ENCODE assay signal across 28 cellular contexts in genomic region chr3:8186213-8186612, GRCh38.
"Had no signal": no experiment of that assay in that cellular context is flagged by ENCODE, and none has a peak within 500 bp of the region (broad histone marks: within the 10 kb centered on the region; RNA-seq: fewer than 3 reads in every experiment).

No MANE protein-coding gene starts in this region.

- H3K4me1 ChIP-seq: left lung, lower lobe of right lung, right atrium auricular region, tibial nerve, uterus had no signal

- H3K4me2 ChIP-seq: smooth muscle cell had no signal

- DNase-seq: hippocampal formation; immature natural killer cell; kidney; left colon; left lung; lower lobe of right lung; mammary epithelial cell; mesenchymal stem cell; naive B cell; natural killer cell; ovary; right lobe of liver; stimulated activated CD4-positive, alpha-beta T cell treated with anti-CD3 and anti-CD28 coated beads, Interleukin-1b, Interleukin-23, amount 100 ng/mL, for 48 hours; stimulated activated CD4-positive, alpha-beta T cell treated with anti-CD3 and anti-CD28 coated beads, Interleukin-2, amount 100 ng/mL, for 48 hours; stimulated activated CD4-positive, alpha-beta T cell treated with anti-CD3 and anti-CD28 coated beads, Interleukin-4, amount 100 ng/mL, for 4 hours; stimulated activated CD8-positive, alpha-beta memory T cell treated with anti-CD3 and anti-CD28 coated beads, Interleukin-4, amount 100 ng/mL, for 48 hours; stimulated activated naive CD4-positive, alpha-beta T cell treated with Interleukin-2 at 50 U/mL for 16 hours; stimulated activated naive CD8-positive, alpha-beta T cell treated with anti-CD3 and anti-CD28 coated beads, Interleukin-15, amount 100 ng/mL, for 72 hours; substantia nigra; uterus had no signal

- H3K36me3 Mint-ChIP-seq: immature natural killer cell, natural killer cell had no signal

- H3K9me3 ChIP-seq: lower lobe of right lung, ovary, right atrium auricular region, right lobe of liver, uterus had no signal

- H3K27ac ChIP-seq: left lung, lower lobe of right lung, ovary, right atrium auricular region, right lobe of liver, tibial nerve, uterus had no signal

- ATAC-seq: left colon; left lung; lower lobe of right lung; natural killer cell; right lobe of liver; stimulated activated memory B cell treated with anti-CD40 and anti-IgM and Interleukin-4, amounts not matched to agents 10 μg/mL and 1 μg/mL and 100 μg/mL, for 72 hours; stimulated activated naive CD8-positive, alpha-beta T cell treated with anti-CD3 and anti-CD28 coated beads, Interleukin-15, amount 100 ng/mL, for 72 hours had no signal

- H3K36me3 ChIP-seq: left lung, lower lobe of right lung, ovary, right atrium auricular region, right lobe of liver, tibial nerve, uterus had no signal

- H3K4me3 ChIP-seq: left lung, lower lobe of right lung, ovary, right atrium auricular region, right lobe of liver, smooth muscle cell, tibial nerve, uterus had no signal

- H3K9me3 Mint-ChIP-seq: type B pancreatic cell had no signal

- H3K27me3 ChIP-seq: left lung, ovary, right atrium auricular region, right lobe of liver, tibial nerve, uterus had no signal

- H3K27ac Mint-ChIP-seq: immature natural killer cell; mesothelial cell of epicardium; natural killer cell; progenitor cell of endocrine pancreas; stimulated activated memory B cell treated with anti-CD40 and anti-IgM and Interleukin-4, amounts not matched to agents 10 μg/mL and 1 μg/mL and 100 μg/mL, for 72 hours; stimulated activated naive CD8-positive, alpha-beta T cell treated with anti-CD3 and anti-CD28 coated beads, Interleukin-15, amount 100 ng/mL, for 72 hours; type B pancreatic cell had no signal

- H3K4me3 Mint-ChIP-seq: immature natural killer cell; mesothelial cell of epicardium; naive B cell; natural killer cell; stimulated activated memory B cell treated with anti-CD40 and anti-IgM and Interleukin-4, amounts not matched to agents 10 μg/mL and 1 μg/mL and 100 μg/mL, for 72 hours; stimulated activated naive CD8-positive, alpha-beta T cell treated with anti-CD3 and anti-CD28 coated beads, Interleukin-15, amount 100 ng/mL, for 72 hours; type B pancreatic cell had no signal

- H3K27me3 Mint-ChIP-seq: naive B cell; stimulated activated memory B cell treated with anti-CD40 and anti-IgM and Interleukin-4, amounts not matched to agents 10 μg/mL and 1 μg/mL and 100 μg/mL, for 72 hours; stimulated activated naive CD8-positive, alpha-beta T cell treated with anti-CD3 and anti-CD28 coated beads, Interleukin-15, amount 100 ng/mL, for 72 hours had no signal

- FAIRE-seq: islet of Langerhans had no signal

- H3K4me1 Mint-ChIP-seq: immature natural killer cell; mesothelial cell of epicardium; natural killer cell; stimulated activated naive CD8-positive, alpha-beta T cell treated with anti-CD3 and anti-CD28 coated beads, Interleukin-15, amount 100 ng/mL, for 72 hours had no signal
